20 cellular contexts compared by ENCODE assay signal in genomic region chr12:54386781-54387467, GRCh38. TPM values are rescaled to one million over a fixed set of nuclear protein-coding genes. Genes with fewer than 3 reads are reported as not detected.
A peak's percentile ranks its signal among the peaks of the same experiment; 100 is the strongest.
DNase-seq lines count a peak whose midpoint lies in the region; ATAC-seq, FAIRE-seq and TF ChIP-seq lines count a peak whose summit lies in the region.
"Had no signal": no experiment of that assay in that cellular context is flagged by ENCODE, and none has a peak within 500 bp of the region (broad histone marks: within the 10 kb centered on the region; RNA-seq: fewer than 3 reads in every experiment).

No MANE protein-coding gene starts in this region.

- H3K36me3 ChIP-seq in naive thymus-derived CD4-positive, alpha-beta T cell (ENCODE audit: control insufficient read depth in 2 of 3, insufficient read depth in 3 of 3, low read length in 3 of 3) = no peaks in the 10 kb centered on the region
- no peaks in the 10 kb centered on the region for H3K36me3 ChIP-seq in suprapubic skin

- H3K4me1 Mint-ChIP-seq in activated CD4-positive, alpha-beta memory T cell treated with anti-CD3 and anti-CD28 coated beads for 36 hours (ENCODE audit: low read depth) = peaks cover 15% of the 10 kb centered on the region
- peaks cover 15% of the 10 kb centered on the region for H3K4me1 Mint-ChIP-seq in activated CD4-positive, alpha-beta memory T cell treated with anti-CD3 and anti-CD28 coated beads, Interleukin-2, amount 10 ng/mL, durations not matched to agents 7 days and 5 days
- H3K4me1 Mint-ChIP-seq in dendritic cell treated with granulocyte-macrophage colony-stimulating factor and Interleukin-4, amounts not matched to agents 40 ng/mL and 50 ng/mL, for 4 days (ENCODE audit: low read depth) = peaks cover 92% of the 10 kb centered on the region
- peaks cover 14 to 24% (median 19%) of the 10 kb centered on the region in 7 donors for H3K4me1 Mint-ChIP-seq in naive thymus-derived CD4-positive, alpha-beta T cell

- H3K9me3 ChIP-seq in naive thymus-derived CD4-positive, alpha-beta T cell (ENCODE audit: control insufficient read depth in 2 of 3, low read length in 3 of 3) = no peaks in the 10 kb centered on the region
- no peaks in the 10 kb centered on the region for H3K9me3 ChIP-seq in suprapubic skin

- no peak for TF ChIP-seq POLR2A in suprapubic skin (IDR thresholded peaks at IDR 0.05)

- CTCF ChIA-PET in activated CD4-positive, alpha-beta memory T cell treated with anti-CD3 and anti-CD28 coated beads for 36 hours (lab: Charles Lee) = interaction anchor here (0.6 to 2.5 kb wide), 6 partner anchors 13 to 171 kb away, joined by 3 to 27 read pairs (median 6); no protein-coding TSS in a partner anchor
- CTCF ChIA-PET in activated CD4-positive, alpha-beta memory T cell treated with anti-CD3 and anti-CD28 coated beads, Interleukin-2, amount 10 ng/mL, durations not matched to agents 7 days and 5 days (lab: Charles Lee) = interaction anchor here (0.9 to 2.6 kb wide), 6 partner anchors 12 to 62 kb away, joined by 3 to 19 read pairs (median 3); partner anchors contain the start of gene COPZ1
- CTCF ChIA-PET in naive thymus-derived CD4-positive, alpha-beta T cell (lab: Charles Lee) = interaction anchor here (1.2 to 2.3 kb wide), 4 partner anchors 8 to 53 kb away, joined by 3 to 9 read pairs (median 6); no protein-coding TSS in a partner anchor

- no peak for ATAC-seq in naive thymus-derived CD4-positive, alpha-beta T cell
- ATAC-seq: CD8-positive, alpha-beta T cell; natural killer cell; right cardiac atrium had no signal

- H3K27me3 ChIP-seq in naive thymus-derived CD4-positive, alpha-beta T cell (ENCODE audit: control insufficient read depth in 2 of 2, insufficient read depth in 2 of 2, low read length in 2 of 2) = no peaks in the 10 kb centered on the region
- no peaks in the 10 kb centered on the region for H3K27me3 ChIP-seq in suprapubic skin

- TF ChIP-seq CTCF in suprapubic skin (IDR thresholded peaks at IDR 0.05) = no peak

- no peaks in the 10 kb centered on the region for H3K27me3 Mint-ChIP-seq in activated CD4-positive, alpha-beta memory T cell treated with anti-CD3 and anti-CD28 coated beads for 36 hours
- no peaks in the 10 kb centered on the region for H3K27me3 Mint-ChIP-seq in activated CD4-positive, alpha-beta memory T cell treated with anti-CD3 and anti-CD28 coated beads, Interleukin-2, amount 10 ng/mL, durations not matched to agents 7 days and 5 days
- no peaks in the 10 kb centered on the region for H3K27me3 Mint-ChIP-seq in dendritic cell treated with granulocyte-macrophage colony-stimulating factor and Interleukin-4, amounts not matched to agents 40 ng/mL and 50 ng/mL, for 4 days
- no peaks in the 10 kb centered on the region for H3K27me3 Mint-ChIP-seq in naive thymus-derived CD4-positive, alpha-beta T cell

- TF ChIP-seq EP300 in suprapubic skin (IDR thresholded peaks at IDR 0.05) = no peak

- H3K36me3 Mint-ChIP-seq in activated CD4-positive, alpha-beta memory T cell treated with anti-CD3 and anti-CD28 coated beads for 36 hours = no peaks in the 10 kb centered on the region
- H3K36me3 Mint-ChIP-seq in activated CD4-positive, alpha-beta memory T cell treated with anti-CD3 and anti-CD28 coated beads, Interleukin-2, amount 10 ng/mL, durations not matched to agents 7 days and 5 days (ENCODE audit: low read depth) = peaks cover 4% of the 10 kb centered on the region
- H3K36me3 Mint-ChIP-seq in dendritic cell treated with granulocyte-macrophage colony-stimulating factor and Interleukin-4, amounts not matched to agents 40 ng/mL and 50 ng/mL, for 4 days (ENCODE audit: low read depth) = peaks cover 30% of the 10 kb centered on the region
- H3K36me3 Mint-ChIP-seq in naive thymus-derived CD4-positive, alpha-beta T cell = peaks cover 0 to 5% (median 0%) of the 10 kb centered on the region in 5 donors
- H3K36me3 Mint-ChIP-seq: CD8-positive, alpha-beta T cell; natural killer cell had no signal

- no peaks in the 10 kb centered on the region for H3K9me3 Mint-ChIP-seq in activated CD4-positive, alpha-beta memory T cell treated with anti-CD3 and anti-CD28 coated beads for 36 hours
- no peaks in the 10 kb centered on the region for H3K9me3 Mint-ChIP-seq in activated CD4-positive, alpha-beta memory T cell treated with anti-CD3 and anti-CD28 coated beads, Interleukin-2, amount 10 ng/mL, durations not matched to agents 7 days and 5 days
- no peaks in the 10 kb centered on the region for H3K9me3 Mint-ChIP-seq in dendritic cell treated with granulocyte-macrophage colony-stimulating factor and Interleukin-4, amounts not matched to agents 40 ng/mL and 50 ng/mL, for 4 days
- peaks cover 0 to 1% (median 0%) of the 10 kb centered on the region in 11 donors for H3K9me3 Mint-ChIP-seq in naive thymus-derived CD4-positive, alpha-beta T cell
- H3K9me3 Mint-ChIP-seq: CD8-positive, alpha-beta T cell; natural killer cell had no signal

- no peak overlapping the region for H3K4me3 Mint-ChIP-seq in activated CD4-positive, alpha-beta memory T cell treated with anti-CD3 and anti-CD28 coated beads for 36 hours
- H3K4me3 Mint-ChIP-seq in activated CD4-positive, alpha-beta memory T cell treated with anti-CD3 and anti-CD28 coated beads, Interleukin-2, amount 10 ng/mL, durations not matched to agents 7 days and 5 days = no peak overlapping the region
- H3K4me3 Mint-ChIP-seq in dendritic cell treated with granulocyte-macrophage colony-stimulating factor and Interleukin-4, amounts not matched to agents 40 ng/mL and 50 ng/mL, for 4 days = no peak overlapping the region
- no peak overlapping the region for H3K4me3 Mint-ChIP-seq in naive thymus-derived CD4-positive, alpha-beta T cell
- H3K4me3 Mint-ChIP-seq: CD8-positive, alpha-beta T cell; natural killer cell had no signal

- no peak for FAIRE-seq in GM19239 (lab: Jason Lieb, UNC)

- WGBS in suprapubic skin = 87% methylated on average over 3 of the region's 3 CpGs

- H3K27ac ChIP-seq in naive thymus-derived CD4-positive, alpha-beta T cell (ENCODE audit: low read depth, low read length) = no peak overlapping the region
- peak overlapping the region; percentile 84 for H3K27ac ChIP-seq in suprapubic skin

- peaks cover 3 to 4% of the 10 kb centered on the region in 2 donors for H3K4me1 ChIP-seq in naive thymus-derived CD4-positive, alpha-beta T cell (ENCODE audit: control insufficient read depth in 2 of 2, insufficient read depth in 2 of 2, low read length in 2 of 2)
- peaks cover 87% of the 10 kb centered on the region for H3K4me1 ChIP-seq in suprapubic skin

- POLR2A ChIA-PET in activated CD4-positive, alpha-beta memory T cell treated with anti-CD3 and anti-CD28 coated beads for 36 hours (lab: Charles Lee) = no interaction called here
- POLR2A ChIA-PET in activated CD4-positive, alpha-beta memory T cell treated with anti-CD3 and anti-CD28 coated beads, Interleukin-2, amount 10 ng/mL, durations not matched to agents 7 days and 5 days (lab: Charles Lee) = interaction anchor here (1.0 to 2.8 kb wide), 3 partner anchors 13 to 107 kb away, joined by 3 to 7 read pairs (median 3); partner anchors contain the start of gene CBX5
- POLR2A ChIA-PET in naive thymus-derived CD4-positive, alpha-beta T cell (lab: Charles Lee) = interaction anchor here (0.9 kb wide), 1 partner anchor 14 kb away, joined by 3 read pairs; no protein-coding TSS in a partner anchor

- peak overlapping the region; percentile 13 for H3K27ac Mint-ChIP-seq in activated CD4-positive, alpha-beta memory T cell treated with anti-CD3 and anti-CD28 coated beads for 36 hours
- H3K27ac Mint-ChIP-seq in activated CD4-positive, alpha-beta memory T cell treated with anti-CD3 and anti-CD28 coated beads, Interleukin-2, amount 10 ng/mL, durations not matched to agents 7 days and 5 days = no peak overlapping the region
- H3K27ac Mint-ChIP-seq in dendritic cell treated with granulocyte-macrophage colony-stimulating factor and Interleukin-4, amounts not matched to agents 40 ng/mL and 50 ng/mL, for 4 days = peak overlapping the region; percentile 87
- peak overlapping the region in 5 of 9 donors; percentile 28 to 49 (median 36) for H3K27ac Mint-ChIP-seq in naive thymus-derived CD4-positive, alpha-beta T cell

- no peak overlapping the region for H3K4me3 ChIP-seq in naive thymus-derived CD4-positive, alpha-beta T cell (ENCODE audit: low read length)
- peak overlapping the region; percentile 5 for H3K4me3 ChIP-seq in suprapubic skin

- DNase-seq in activated CD4-positive, alpha-beta memory T cell treated with anti-CD3 and anti-CD28 coated beads for 36 hours = no peak
- no peak for DNase-seq in activated CD4-positive, alpha-beta memory T cell treated with anti-CD3 and anti-CD28 coated beads, Interleukin-2, amount 10 ng/mL, durations not matched to agents 7 days and 5 days
- no peak for DNase-seq in naive thymus-derived CD4-positive, alpha-beta T cell
- DNase-seq in suprapubic skin (ENCODE audit: low spot score in 2 of 2) (no peak), GM19239 (ENCODE audit: insufficient read length, low spot score) (no peak), cardiac septum (ENCODE audit: low spot score) (no peak), NCI-H1436 (lab: John Stamatoyannopoulos, UW) (no peak)
- DNase-seq: 8988T; activated CD8-positive, alpha-beta memory T cell treated with anti-CD3 and anti-CD28 coated beads for 24 hours; CD8-positive, alpha-beta T cell; cortex of kidney; hypothalamus; natural killer cell; NCI-H1694 treated with DMSO at 0.1 percent for 48 hours; NCI-H526 had no signal

- intact Hi-C loops in activated CD4-positive, alpha-beta memory T cell treated with anti-CD3 and anti-CD28 coated beads for 36 hours (cut with micrococcal nuclease) = no loop called here
- intact Hi-C loops in dendritic cell treated with granulocyte-macrophage colony-stimulating factor and Interleukin-4, amounts not matched to agents 40 ng/mL and 50 ng/mL, for 4 days (cut with micrococcal nuclease) = no loop called here
- intact Hi-C loops in naive thymus-derived CD4-positive, alpha-beta T cell (cut with micrococcal nuclease) = no loop called here
- intact Hi-C loops in cardiac septum (cut with DNase I) = no loop called here

RNA-seq across cellular contexts. Expression of gene ZNF385A, which starts 2.4 kb away (rescaled TPM):
- total RNA-seq in activated CD4-positive, alpha-beta memory T cell treated with anti-CD3 and anti-CD28 coated beads for 36 hours = 1 to 10 TPM; 1.3 TPM
- 1 to 10 TPM in 1 of 2 experiments, under 1 TPM in 1; 0.38 to 1.2 TPM for total RNA-seq in activated CD4-positive, alpha-beta memory T cell treated with anti-CD3 and anti-CD28 coated beads, Interleukin-2, amount 10 ng/mL, durations not matched to agents 7 days and 5 days
- total RNA-seq in naive thymus-derived CD4-positive, alpha-beta T cell = 10 to 100 TPM in 1 of 5 experiments, 1 to 10 TPM in 4; 1.3 to 69.9 (median 1.4) TPM
- under 1 TPM; 0.39 to 0.78 TPM for polyA plus RNA-seq in naive thymus-derived CD4-positive, alpha-beta T cell
- total RNA-seq in suprapubic skin (100 to 1,000 TPM in 3 of 4 donors, 10 to 100 TPM in 1; 99.5 to 134 (median 113) TPM), cardiac septum (4.8 TPM)

RNA-seq across cellular contexts. Expression of gene GPR84, which starts 22.6 kb away (rescaled TPM):
- 1 to 10 TPM; 2.4 to 2.6 TPM for total RNA-seq in activated CD4-positive, alpha-beta memory T cell treated with anti-CD3 and anti-CD28 coated beads for 36 hours
- under 1 TPM; 0.18 to 0.25 TPM for total RNA-seq in activated CD4-positive, alpha-beta memory T cell treated with anti-CD3 and anti-CD28 coated beads, Interleukin-2, amount 10 ng/mL, durations not matched to agents 7 days and 5 days
- 10 to 100 TPM in 1 of 5 experiments, 1 to 10 TPM in 2, not detected in 2; 1.2 to 13.1 (median 3.9) TPM for total RNA-seq in naive thymus-derived CD4-positive, alpha-beta T cell
- not detected for polyA plus RNA-seq in naive thymus-derived CD4-positive, alpha-beta T cell
- total RNA-seq in suprapubic skin = 1 to 10 TPM in 1 of 4 donors, under 1 TPM in 3; 0.38 to 1.7 (median 0.73) TPM
- 0.22 TPM for total RNA-seq in cardiac septum
- total RNA-seq: CD8-positive, alpha-beta T cell; H7; HT-29; PC-3 had no signal

RNA-seq across cellular contexts. Expression of gene ITGA5, which starts 32.1 kb away (rescaled TPM):
- 10 to 100 TPM; 33.8 to 34.9 TPM for total RNA-seq in activated CD4-positive, alpha-beta memory T cell treated with anti-CD3 and anti-CD28 coated beads for 36 hours
- total RNA-seq in activated CD4-positive, alpha-beta memory T cell treated with anti-CD3 and anti-CD28 coated beads, Interleukin-2, amount 10 ng/mL, durations not matched to agents 7 days and 5 days = 100 to 1,000 TPM; 102 to 107 TPM
- total RNA-seq in naive thymus-derived CD4-positive, alpha-beta T cell = 100 to 1,000 TPM in 4 of 5 experiments, 10 to 100 TPM in 1; 73.9 to 169 (median 145) TPM
- 10 to 100 TPM; 26.5 to 82.4 TPM for polyA plus RNA-seq in naive thymus-derived CD4-positive, alpha-beta T cell
- 10 to 100 TPM; 16.3 to 36.4 (median 24.8) TPM for total RNA-seq in suprapubic skin
- 48.2 TPM for total RNA-seq in cardiac septum
- total RNA-seq: HT-29 had no signal
